In the genomic region with DNA sequence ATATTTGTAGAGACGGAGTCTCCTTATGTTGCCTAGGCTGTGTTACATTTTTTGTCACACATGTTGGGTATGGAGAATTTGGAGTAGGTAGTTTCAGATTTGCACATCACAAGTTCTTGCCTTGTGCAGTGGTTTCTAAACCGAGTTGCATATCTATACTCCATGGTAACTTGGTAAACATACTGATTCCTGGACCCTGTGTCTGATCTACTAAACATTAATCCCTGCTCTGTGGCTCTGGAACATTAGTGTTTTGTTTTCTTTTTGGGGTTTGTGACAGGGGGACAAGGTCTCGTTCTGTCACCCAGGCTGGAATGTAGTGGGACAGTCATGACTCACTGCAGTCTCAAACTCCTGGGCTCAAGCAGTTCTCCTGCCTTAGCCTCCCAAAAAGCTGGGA, we compare ENCODE assay signal across 26 cellular contexts. TPM values are rescaled to one million over a fixed set of nuclear protein-coding genes. Genes with fewer than 3 reads are reported as not detected.
DNase-seq lines count a peak whose midpoint lies in the region; ATAC-seq and TF ChIP-seq lines count a peak whose summit lies in the region.
"Had no signal": no experiment of that assay in that cellular context is flagged by ENCODE, and none has a peak within 500 bp of the region (broad histone marks: within the 10 kb centered on the region; RNA-seq: fewer than 3 reads in every experiment).

No MANE protein-coding gene starts in this region.

- no peak overlapping the region for H3K4me3 Mint-ChIP-seq in T-helper 17 cell
- H3K4me3 Mint-ChIP-seq: activated CD4-positive, alpha-beta T cell treated with anti-CD3 and anti-CD28 coated beads for 36 hours; activated naive CD4-positive, alpha-beta T cell treated with anti-CD3 and anti-CD28 coated beads, Interleukin-2, amount 10 ng/mL, durations not matched to agents 7 days and 5 days; memory B cell; T-cell had no signal

- peak overlapping the region; percentile 72 for H3K27ac ChIP-seq in SJCRH30
- no peak overlapping the region for H3K27ac ChIP-seq in thyroid gland
- H3K27ac ChIP-seq: cardiac muscle cell had no signal

- no peak for TF ChIP-seq CTCF in thyroid gland (IDR thresholded peaks at IDR 0.05)

- peaks cover 18% of the 10 kb centered on the region for H3K27me3 Mint-ChIP-seq in T-helper 17 cell
- H3K27me3 Mint-ChIP-seq: activated naive CD4-positive, alpha-beta T cell treated with anti-CD3 and anti-CD28 coated beads, Interleukin-2, amount 10 ng/mL, durations not matched to agents 7 days and 5 days had no signal

- H3K36me3 ChIP-seq in SJCRH30 (no peaks in the 10 kb centered on the region), thyroid gland (no peaks in the 10 kb centered on the region)
- H3K36me3 ChIP-seq: cardiac muscle cell had no signal

- peaks cover 2% of the 10 kb centered on the region for H3K4me1 Mint-ChIP-seq in T-helper 17 cell
- H3K4me1 Mint-ChIP-seq: activated CD4-positive, alpha-beta T cell treated with anti-CD3 and anti-CD28 coated beads for 36 hours; activated naive CD4-positive, alpha-beta T cell treated with anti-CD3 and anti-CD28 coated beads, Interleukin-2, amount 10 ng/mL, durations not matched to agents 7 days and 5 days; T-cell had no signal

- intact Hi-C loops in thyroid gland (cut with DNase I), result no loop called here
- intact Hi-C loops in head of caudate nucleus (cut with DNase I), result no loop called here

- H3K9me3 ChIP-seq in SJCRH30 (replicated peaks), result no peaks in the 10 kb centered on the region
- no peaks in the 10 kb centered on the region for H3K9me3 ChIP-seq in thyroid gland
- H3K9me3 ChIP-seq in T-helper 17 cell (ENCODE audit: control insufficient read depth, low read length, poor library complexity, severe bottlenecking), result no peaks in the 10 kb centered on the region

- DNase-seq in SJCRH30 (peak in 1 of 2 experiments; percentile 41), renal cortical epithelial cell (ENCODE audit: low read depth) (peak; percentile 46), thyroid gland (no peak), T-helper 17 cell (no peak), head of caudate nucleus (no peak)
- DNase-seq: activated CD4-positive, alpha-beta T cell treated with anti-CD3 and anti-CD28 coated beads for 36 hours; activated CD8-positive, alpha-beta memory T cell treated with anti-CD3 and anti-CD28 coated beads for 24 hours; activated naive CD4-positive, alpha-beta T cell treated with anti-CD3 and anti-CD28 coated beads, Interleukin-2, amount 10 ng/mL, durations not matched to agents 7 days and 5 days; activated T-cell treated with anti-CD3 and anti-CD28 coated beads, Interleukin-2, amount 50 U/mL, for 48 hours; AML-193; amygdala; COR-L47; Karpas-422; NCI-H187 treated with DMSO at 0.1 percent for 48 hours; NCI-H2227 treated with DMSO at 0.1 percent for 48 hours; NCI-H774; occipital lobe; retina; Right ventricle myocardium superior; stimulated activated CD4-positive, alpha-beta T cell treated with anti-CD3 and anti-CD28 coated beads, Interleukin-2, amount 100 ng/mL, for 48 hours; stimulated activated naive CD4-positive, alpha-beta T cell; T-cell had no signal

- WGBS in thyroid gland, 2 donors, result 71 to 82% methylated on average over 3 of the region's 3 CpGs

- ATAC-seq in GM18519 (IDR thresholded peaks at IDR 0.05; ENCODE audit: low FRiP score, unreplicated experiment) (peak; percentile 62), HG02884 (IDR thresholded peaks at IDR 0.05; ENCODE audit: unreplicated experiment) (peak; percentile 50), T-helper 17 cell (no peak)
- ATAC-seq: activated CD4-positive, alpha-beta T cell treated with anti-CD3 and anti-CD28 coated beads for 36 hours; T-cell had no signal

- TF ChIP-seq POLR2A in thyroid gland (IDR thresholded peaks at IDR 0.05), result no peak

- no peaks in the 10 kb centered on the region for H3K27me3 ChIP-seq in SJCRH30
- no peaks in the 10 kb centered on the region for H3K27me3 ChIP-seq in thyroid gland
- H3K27me3 ChIP-seq: cardiac muscle cell had no signal

- H3K4me3 ChIP-seq in SJCRH30, result no peak overlapping the region
- no peak overlapping the region for H3K4me3 ChIP-seq in thyroid gland (replicated peaks in 1 of 3)
- H3K4me3 ChIP-seq: cardiac muscle cell had no signal

- H3K36me3 Mint-ChIP-seq in T-helper 17 cell (ENCODE audit: low read depth), result no peaks in the 10 kb centered on the region
- H3K36me3 Mint-ChIP-seq: activated naive CD4-positive, alpha-beta T cell treated with anti-CD3 and anti-CD28 coated beads, Interleukin-2, amount 10 ng/mL, durations not matched to agents 7 days and 5 days; memory B cell; T-cell had no signal

- H3K27ac Mint-ChIP-seq in T-helper 17 cell, result no peak overlapping the region
- H3K27ac Mint-ChIP-seq: activated CD4-positive, alpha-beta T cell treated with anti-CD3 and anti-CD28 coated beads for 36 hours; activated naive CD4-positive, alpha-beta T cell treated with anti-CD3 and anti-CD28 coated beads, Interleukin-2, amount 10 ng/mL, durations not matched to agents 7 days and 5 days; memory B cell; T-cell had no signal

- H3K4me1 ChIP-seq in SJCRH30 (peaks cover 50% of the 10 kb centered on the region), thyroid gland (no peaks in the 10 kb centered on the region)

RNA-seq across cellular contexts. Expression of a gene that starts 24.7 kb away (rescaled TPM):
- total RNA-seq in SJCRH30 (2014; rRNA removed; shearing (Covaris generic)), result 21.9 and 30.1 TPM in 2 replicates
- total RNA-seq in renal cortical epithelial cell (0.52 and 3.2 TPM in 2 replicates), thyroid gland (10 to 100 TPM; 14.9 to 27.2 (median 17.5) TPM), T-helper 17 cell (10 to 100 TPM; 84.2 to 89.5 TPM)
